ENCODE assay signal across 20 cellular contexts in genomic region chr20:8583209-8584106, GRCh38.
DNase-seq lines count a peak whose midpoint lies in the region; ATAC-seq and TF ChIP-seq lines count a peak whose summit lies in the region.
"Had no signal": no experiment of that assay in that cellular context is flagged by ENCODE, and none has a peak within 500 bp of the region (broad histone marks: within the 10 kb centered on the region; RNA-seq: fewer than 3 reads in every experiment).

No MANE protein-coding gene starts in this region.

- H3K4me1 ChIP-seq in adipocyte (ENCODE audit: control insufficient read depth, insufficient read depth, low read length), result peaks cover 6% of the 10 kb centered on the region
- H3K4me1 ChIP-seq in osteoblast (ENCODE audit: insufficient read depth, low read length), result peaks cover 8% of the 10 kb centered on the region
- no peaks in the 10 kb centered on the region for H3K4me1 ChIP-seq in testis
- H3K4me1 ChIP-seq: foreskin keratinocyte, parathyroid adenoma had no signal

- WGBS in testis, 2 donors, result 86 to 92% methylated on average over 9 of the region's 9 CpGs

- H3K4me3 ChIP-seq in adipocyte (ENCODE audit: low read length), result no peak overlapping the region
- H3K4me3 ChIP-seq in osteoblast (ENCODE audit: insufficient read depth, low read length), result no peak overlapping the region
- no peak overlapping the region for H3K4me3 ChIP-seq in testis
- H3K4me3 ChIP-seq: suprapubic skin had no signal

- BruUV-seq in Calu3 (replicated peaks; lab: Mats Ljungman, UMichigan), result no TSS peak

- H3K36me3 ChIP-seq in adipocyte (ENCODE audit: control insufficient read depth, insufficient read depth, low read length, severe bottlenecking) (no peaks in the 10 kb centered on the region), osteoblast (ENCODE audit: insufficient read depth, low read length) (no peaks in the 10 kb centered on the region), testis (ENCODE audit: low read depth, missing control alignments) (no peaks in the 10 kb centered on the region)
- H3K36me3 ChIP-seq: suprapubic skin had no signal

- no peak overlapping the region for H3K27ac Mint-ChIP-seq in Calu3 (ENCODE audit: unreplicated experiment)
- no peak overlapping the region for H3K27ac Mint-ChIP-seq in stimulated activated naive B cell treated with anti-CD40 and anti-IgM and Interleukin-4, amounts not matched to agents 10 μg/mL and 1 μg/mL and 100 μg/mL, for 72 hours
- H3K27ac Mint-ChIP-seq: activated T-helper 2 cell treated with anti-CD3 and anti-CD28 coated beads, Interferon-gamma antibody, Interleukin-2, Interleukin-4, amounts not matched to agents 10 μg/mL and 5 μg/mL and 100 μg/mL, durations not matched to agents 14 hours and 24 hours and 36 hours had no signal

- no peaks in the 10 kb centered on the region for H3K4me1 Mint-ChIP-seq in Calu3 (ENCODE audit: low read depth, unreplicated experiment)
- no peaks in the 10 kb centered on the region for H3K4me1 Mint-ChIP-seq in stimulated activated naive B cell treated with anti-CD40 and anti-IgM and Interleukin-4, amounts not matched to agents 10 μg/mL and 1 μg/mL and 100 μg/mL, for 72 hours

- H3K27ac ChIP-seq in osteoblast (ENCODE audit: low read depth, low read length) (no peak overlapping the region), testis (no peak overlapping the region)
- H3K27ac ChIP-seq: foreskin keratinocyte, HL-60, parathyroid adenoma, suprapubic skin, VCaP had no signal

- intact Hi-C loops in Calu3 (cut with micrococcal nuclease; ENCODE audit: unreplicated experiment), result no loop called here
- intact Hi-C loops in testis (cut with DNase I; ENCODE audit: low total_unique reads), result no loop called here

- no peaks in the 10 kb centered on the region for H4K20me1 ChIP-seq in osteoblast (ENCODE audit: insufficient read depth, low read length)

- H2AFZ ChIP-seq in osteoblast (ENCODE audit: low read length), result no peak overlapping the region
- H2AFZ ChIP-seq: parathyroid adenoma had no signal

- no peaks in the 10 kb centered on the region for H3K9me3 Mint-ChIP-seq in Calu3 (ENCODE audit: low read depth, unreplicated experiment)
- no peaks in the 10 kb centered on the region for H3K9me3 Mint-ChIP-seq in stimulated activated naive B cell treated with anti-CD40 and anti-IgM and Interleukin-4, amounts not matched to agents 10 μg/mL and 1 μg/mL and 100 μg/mL, for 72 hours
- H3K9me3 Mint-ChIP-seq: activated T-helper 2 cell treated with anti-CD3 and anti-CD28 coated beads, Interferon-gamma antibody, Interleukin-2, Interleukin-4, amounts not matched to agents 10 μg/mL and 5 μg/mL and 100 μg/mL, durations not matched to agents 14 hours and 24 hours and 36 hours had no signal

- H3K4me2 ChIP-seq in osteoblast (ENCODE audit: insufficient read depth, low read length), result peak overlapping the region; percentile 31

- DNase-seq in Calu3, result peak; percentile 1
- peak; percentile 46 for DNase-seq in adipocyte (ENCODE audit: low read depth)
- peak; percentile 67 for DNase-seq in glomerular visceral epithelial cell (ENCODE audit: extremely low spot score)
- DNase-seq in osteoblast (ENCODE audit: insufficient read length, low spot score, missing footprints), result no peak
- DNase-seq in stimulated activated naive B cell treated with anti-CD40 and anti-IgM and Interleukin-4, amounts not matched to agents 10 μg/mL and 1 μg/mL and 100 μg/mL, for 72 hours, result no peak
- DNase-seq in testis, result no peak
- no peak for DNase-seq in activated gamma-delta T cell treated with Interleukin-2 at 50 U/mL for 16 hours
- DNase-seq: aorta; effector CD4-positive, alpha-beta T cell; Karpas-422; NCI-H1417; NCI-H2227 treated with DMSO at 0.1 percent for 48 hours; stimulated activated CD4-positive, alpha-beta T cell treated with anti-CD3 and anti-CD28 coated beads, Interleukin-15, amount 100 ng/mL, for 24 hours had no signal

- no peaks in the 10 kb centered on the region for H3K9me3 ChIP-seq in adipocyte (ENCODE audit: control insufficient read depth, low read length)
- no peaks in the 10 kb centered on the region for H3K9me3 ChIP-seq in osteoblast (ENCODE audit: low read depth, low read length)
- H3K9me3 ChIP-seq in testis, result no peaks in the 10 kb centered on the region
- H3K9me3 ChIP-seq: suprapubic skin had no signal

- no peak overlapping the region for H3K4me3 Mint-ChIP-seq in Calu3 (ENCODE audit: low read depth, unreplicated experiment)
- no peak overlapping the region for H3K4me3 Mint-ChIP-seq in stimulated activated naive B cell treated with anti-CD40 and anti-IgM and Interleukin-4, amounts not matched to agents 10 μg/mL and 1 μg/mL and 100 μg/mL, for 72 hours

- H3K9ac ChIP-seq in adipocyte (ENCODE audit: low read length), result no peak overlapping the region
- H3K9ac ChIP-seq: parathyroid adenoma had no signal

- no peaks in the 10 kb centered on the region for H3K27me3 Mint-ChIP-seq in Calu3 (ENCODE audit: unreplicated experiment)
- no peaks in the 10 kb centered on the region for H3K27me3 Mint-ChIP-seq in stimulated activated naive B cell treated with anti-CD40 and anti-IgM and Interleukin-4, amounts not matched to agents 10 μg/mL and 1 μg/mL and 100 μg/mL, for 72 hours

- CTCF ChIA-PET in Calu3 (lab: Charles Lee), result interaction anchor here (0.6 kb wide), 2 partner anchors 98 to 176 kb away, joined by 3 to 7 read pairs; no protein-coding TSS in a partner anchor

- no peak for ATAC-seq in stimulated activated naive B cell treated with anti-CD40 and anti-IgM and Interleukin-4, amounts not matched to agents 10 μg/mL and 1 μg/mL and 100 μg/mL, for 72 hours (replicated peaks)
- ATAC-seq in HG03460 (IDR thresholded peaks at IDR 0.05; ENCODE audit: unreplicated experiment), result no peak
- ATAC-seq: foreskin keratinocyte had no signal

- H3K36me3 Mint-ChIP-seq in Calu3 (ENCODE audit: insufficient read depth, unreplicated experiment), result no peaks in the 10 kb centered on the region
- no peaks in the 10 kb centered on the region for H3K36me3 Mint-ChIP-seq in stimulated activated naive B cell treated with anti-CD40 and anti-IgM and Interleukin-4, amounts not matched to agents 10 μg/mL and 1 μg/mL and 100 μg/mL, for 72 hours

- H3K27me3 ChIP-seq in adipocyte (replicated peaks; ENCODE audit: control insufficient read depth, insufficient read depth, low read length), result no peaks in the 10 kb centered on the region
- H3K27me3 ChIP-seq in osteoblast (ENCODE audit: insufficient read depth, low read length), result no peaks in the 10 kb centered on the region
- no peaks in the 10 kb centered on the region for H3K27me3 ChIP-seq in testis
- H3K27me3 ChIP-seq: foreskin keratinocyte, suprapubic skin had no signal

- no peaks in the 10 kb centered on the region for H3K79me2 ChIP-seq in osteoblast (ENCODE audit: insufficient read depth, low read length)

- TF ChIP-seq POLR2A in testis (IDR thresholded peaks at IDR 0.05), result no peak

- no peak for TF ChIP-seq CTCF in Calu3 (IDR thresholded peaks at IDR 0.05; ENCODE audit: unreplicated experiment)
- no peak for TF ChIP-seq CTCF in osteoblast (IDR thresholded peaks at IDR 0.05; ENCODE audit: extremely low read depth, low read depth, low read length)
- no peak for TF ChIP-seq CTCF in testis (IDR thresholded peaks at IDR 0.05)

Comparison
In these comparisons a context has a peak if more than half of its experiments do, and no peak if none do; other contexts are left out.
1. DNase-seq: peak in Calu3 (single experiment), adipocyte (single experiment) and glomerular visceral epithelial cell (single experiment); none in osteoblast (single experiment), stimulated activated naive B cell treated with anti-CD40 and anti-IgM and Interleukin-4, amounts not matched to agents 10 μg/mL and 1 μg/mL and 100 μg/mL, for 72 hours (single experiment), testis (single experiment) and activated gamma-delta T cell treated with Interleukin-2 at 50 U/mL for 16 hours (single experiment).